In the genomic region with DNA sequence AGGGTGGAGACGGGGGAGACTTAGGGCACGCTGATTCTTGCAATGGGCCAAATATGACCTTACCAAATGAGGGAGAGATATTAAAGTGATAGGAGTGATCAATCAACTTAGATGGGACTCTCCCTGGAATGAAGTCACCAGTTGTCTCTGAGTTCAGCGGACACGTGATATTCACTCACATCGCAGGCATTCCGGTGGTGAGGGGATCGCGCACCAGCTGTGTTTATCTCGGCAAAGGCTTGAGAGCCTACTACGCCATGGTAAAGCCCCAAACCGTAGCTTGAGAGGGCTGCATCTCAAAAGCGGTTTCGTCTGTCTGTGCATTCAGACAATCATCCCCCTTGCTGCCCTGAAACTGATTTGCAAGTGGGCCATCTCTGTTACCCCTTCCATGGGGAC, we compare ENCODE assay signal across 21 cellular contexts. TPM values are rescaled to one million over a fixed set of nuclear protein-coding genes. Genes with fewer than 3 reads are reported as not detected.
DNase-seq lines count a peak whose midpoint lies in the region; ATAC-seq and TF ChIP-seq lines count a peak whose summit lies in the region.
"Had no signal": no experiment of that assay in that cellular context is flagged by ENCODE, and none has a peak within 500 bp of the region (broad histone marks: within the 10 kb centered on the region; RNA-seq: fewer than 3 reads in every experiment).

No MANE protein-coding gene starts in this region.

- peaks cover 100% of the 10 kb centered on the region for H3K79me2 ChIP-seq in SU-DHL-6 (ENCODE audit: insufficient read depth, low read length)

- H3K9ac ChIP-seq in SU-DHL-6 (ENCODE audit: low read length): peak overlapping the region; percentile 96

- peaks cover 2% of the 10 kb centered on the region for H3K27me3 Mint-ChIP-seq in progenitor cell of endocrine pancreas

- H3K27ac ChIP-seq in SU-DHL-6 (ENCODE audit: low read depth, low read length): peak overlapping the region; percentile 86
- H3K27ac ChIP-seq: right lobe of liver, transverse colon had no signal

- H3K36me3 Mint-ChIP-seq in progenitor cell of endocrine pancreas (ENCODE audit: insufficient read depth): no peaks in the 10 kb centered on the region
- H3K36me3 Mint-ChIP-seq: CD4-positive, alpha-beta memory T cell had no signal

- H3K27me3 ChIP-seq in H7 (ENCODE audit: control insufficient read depth, insufficient read depth, low read length) (peaks cover 35% of the 10 kb centered on the region), SU-DHL-6 (ENCODE audit: low read length) (no peaks in the 10 kb centered on the region)

- H3K9me3 Mint-ChIP-seq in progenitor cell of endocrine pancreas (ENCODE audit: low read depth): no peaks in the 10 kb centered on the region
- H3K9me3 Mint-ChIP-seq: CD4-positive, alpha-beta memory T cell had no signal

- peak overlapping the region; percentile 52 for H3K4me3 Mint-ChIP-seq in progenitor cell of endocrine pancreas (ENCODE audit: low read depth)

- ATAC-seq in left colon (no peak), HG03095 (IDR thresholded peaks at IDR 0.05; ENCODE audit: unreplicated experiment) (no peak), esophagus mucosa (no peak)
- ATAC-seq: heart right ventricle, right lobe of liver had no signal

- DNase-seq in H7 (peak; percentile 63), kidney glomerular epithelial cell (lab: John Stamatoyannopoulos, UW) (peak; percentile 54), progenitor cell of endocrine pancreas (ENCODE audit: low spot score, unreplicated experiment) (no peak), left colon (no peak)
- no peak for DNase-seq in activated CD8-positive, alpha-beta memory T cell treated with anti-CD3 and anti-CD28 coated beads, Interleukin-2, amount 50 U/mL, for 4 hours
- DNase-seq: activated naive CD4-positive, alpha-beta T cell treated with Interleukin-2 at 50 U/mL for 16 hours; CD4-positive, alpha-beta memory T cell; islet precursor cell; NCI-H2029; NCI-H510A; right lobe of liver; SHP77; stimulated activated naive CD4-positive, alpha-beta T cell; T-helper 1 cell; transverse colon had no signal

- H3K4me1 Mint-ChIP-seq in progenitor cell of endocrine pancreas (ENCODE audit: low read depth): peaks cover 66% of the 10 kb centered on the region
- H3K4me1 Mint-ChIP-seq: CD4-positive, alpha-beta memory T cell had no signal

- H3K9me2 ChIP-seq in SU-DHL-6 (replicated peaks; ENCODE audit: insufficient read depth, low read length): no peaks in the 10 kb centered on the region

- H4K20me1 ChIP-seq in SU-DHL-6 (ENCODE audit: low read depth, low read length): peaks cover 7% of the 10 kb centered on the region; the same call in 1 of the 2 replicates

- peak overlapping the region; percentile 37 for H3K27ac Mint-ChIP-seq in progenitor cell of endocrine pancreas
- H3K27ac Mint-ChIP-seq: CD4-positive, alpha-beta memory T cell had no signal

- no peaks in the 10 kb centered on the region for H3K9me3 ChIP-seq in SU-DHL-6 (ENCODE audit: insufficient read depth, low read length)
- H3K9me3 ChIP-seq: heart right ventricle, right lobe of liver, transverse colon had no signal

- no peaks in the 10 kb centered on the region for H3K36me3 ChIP-seq in H7 (replicated peaks; ENCODE audit: control insufficient read depth, insufficient read depth, low read length)
- H3K36me3 ChIP-seq in SU-DHL-6 (ENCODE audit: low read length): 0 out of 2 replicates have a peak, but pooled peaks cover 3% of the 10 kb centered on the region
- H3K36me3 ChIP-seq: heart right ventricle, right lobe of liver, transverse colon had no signal

- TF ChIP-seq CTCF in SU-DHL-6 (IDR thresholded peaks at IDR 0.05; ENCODE audit: insufficient read depth, low read length, poor library complexity, severe bottlenecking) (no peak), progenitor cell of endocrine pancreas (IDR thresholded peaks at IDR 0.05; ENCODE audit: unreplicated experiment) (no peak)

- no peak overlapping the region for H3K4me3 ChIP-seq in H7 (ENCODE audit: insufficient read depth, low read depth, low read length)
- H3K4me3 ChIP-seq in SU-DHL-6 (ENCODE audit: insufficient read depth, low read length, poor library complexity, severe bottlenecking): peak overlapping the region; percentile 96
- H3K4me3 ChIP-seq: heart right ventricle, right lobe of liver, transverse colon had no signal

- H3F3A ChIP-seq in SU-DHL-6 (ENCODE audit: insufficient read depth): peaks cover 52% of the 10 kb centered on the region

- peak overlapping the region; percentile 97 for H3K4me2 ChIP-seq in SU-DHL-6 (ENCODE audit: low read depth, low read length, poor library complexity, severe bottlenecking)

- intact Hi-C loops in left colon (cut with DNase I, micrococcal nuclease): no loop called here

- no peak overlapping the region for H2AFZ ChIP-seq in SU-DHL-6 (ENCODE audit: low read depth, low read length, severe bottlenecking)

RNA-seq across cellular contexts. Expression of a gene that starts 5.5 kb away (rescaled TPM):
- 43.9 and 58.4 TPM in 2 replicates for total RNA-seq in H7 (2014; rRNA removed; shearing (Covaris generic))
- total RNA-seq in progenitor cell of endocrine pancreas (28.4 and 35.4 TPM in 2 replicates), left colon (under 1 TPM; 0.34 to 0.78 TPM), esophagus mucosa (34.2 TPM)
- total RNA-seq: CD4-positive, alpha-beta memory T cell; chondrocyte; mononuclear cell; right lobe of liver had no signal

Comparison
In these comparisons a context has a peak if more than half of its experiments do, and no peak if none do; other contexts are left out.
1. DNase-seq: peak in H7 (single experiment) and kidney glomerular epithelial cell (single experiment); none in progenitor cell of endocrine pancreas (single experiment), activated CD8-positive, alpha-beta memory T cell treated with anti-CD3 and anti-CD28 coated beads, Interleukin-2, amount 50 U/mL, for 4 hours (single experiment) and left colon (0 of 2).
2. RNA of a gene that starts 5.5 kb away (total RNA-seq): 43.9 to 58.4 TPM in H7, 28.4 to 35.4 TPM in progenitor cell of endocrine pancreas and 34.2 TPM in esophagus mucosa (single experiment); 0.34 to 0.78 TPM in left colon; every median in the first group is over 10 times any median in the second.